17 cellular contexts compared by ENCODE assay signal in genomic region chr5:91229031-91229623, GRCh38.
"Had no signal": no experiment of that assay in that cellular context is flagged by ENCODE, and none has a peak within 500 bp of the region (broad histone marks: within the 10 kb centered on the region; RNA-seq: fewer than 3 reads in every experiment).

No MANE protein-coding gene starts in this region.

- DNase-seq: activated CD4-positive, alpha-beta T cell treated with anti-CD3 and anti-CD28 coated beads, Interleukin-2, amount 10 ng/mL, durations not matched to agents 7 days and 5 days; activated CD8-positive, alpha-beta memory T cell treated with anti-CD3 and anti-CD28 coated beads for 24 hours; activated CD8-positive, alpha-beta memory T cell treated with anti-CD3 and anti-CD28 coated beads, Interleukin-2, amount 50 U/mL, for 48 hours; activated effector memory CD4-positive, alpha-beta T cell treated with anti-CD3 and anti-CD28 coated beads, Interleukin-2, amount 50 U/mL, for 16 hours; activated T-cell treated with anti-CD3 and anti-CD28 coated beads, Interleukin-2, amount 50 U/mL, for 48 hours; amygdala; body of pancreas; colonic mucosa; lower lobe of right lung; natural killer cell; ovary; right lobe of liver; stimulated activated CD4-positive, alpha-beta T cell treated with anti-CD3 and anti-CD28 coated beads, Interleukin-4, amount 100 ng/mL, for 24 hours; stomach had no signal

- ATAC-seq: body of pancreas; lower lobe of right lung; natural killer cell; right lobe of liver; stimulated activated effector memory CD8-positive, alpha-beta T cell treated with anti-CD3 and anti-CD28 coated beads, Interleukin-12 subunit alpha, Interleukin-12 subunit beta, amount 100 ng/mL, for 72 hours had no signal

- H3K36me3 ChIP-seq: colonic mucosa, lower lobe of right lung, ovary, right lobe of liver, stomach had no signal

- H3K27me3 ChIP-seq: body of pancreas, colonic mucosa, ovary, right lobe of liver, stomach had no signal

- H3K4me1 ChIP-seq: body of pancreas, colonic mucosa, lower lobe of right lung had no signal

- H3K27ac ChIP-seq: body of pancreas, colonic mucosa, lower lobe of right lung, ovary, right lobe of liver, stomach had no signal

- H3K4me3 ChIP-seq: body of pancreas, colonic mucosa, lower lobe of right lung, ovary, right lobe of liver, smooth muscle cell, stomach had no signal

- FAIRE-seq: islet of Langerhans had no signal

- H3K9me3 ChIP-seq: body of pancreas, colonic mucosa, lower lobe of right lung, ovary, right lobe of liver had no signal

- H3K4me2 ChIP-seq: smooth muscle cell had no signal
